In genomic region chr2:130160838-130161705, GRCh38 we compare ENCODE assay signal across 11 cellular contexts. TPM values are rescaled to one million over a fixed set of nuclear protein-coding genes. Genes with fewer than 3 reads are reported as not detected.
"Had no signal": no experiment of that assay in that cellular context is flagged by ENCODE, and none has a peak within 500 bp of the region (broad histone marks: within the 10 kb centered on the region; RNA-seq: fewer than 3 reads in every experiment).

No MANE protein-coding gene starts in this region.

RNA-seq across cellular contexts. Expression of gene CCDC74B, which starts 16.2 kb away (rescaled TPM):
- polyA plus RNA-seq: naive thymus-derived CD4-positive, alpha-beta T cell had no signal

RNA-seq across cellular contexts. Expression of gene POTEF, which starts 32.0 kb away (rescaled TPM):
- total RNA-seq: activated CD4-positive, alpha-beta memory T cell treated with anti-CD3 and anti-CD28 coated beads for 36 hours; activated CD4-positive, alpha-beta T cell treated with anti-CD3 and anti-CD28 coated beads for 36 hours; activated CD8-positive, alpha-beta memory T cell treated with anti-CD3 and anti-CD28 coated beads, Interleukin-2, amount 10 ng/mL, durations not matched to agents 7 days and 5 days; cardiac septum; esophagus muscularis mucosa; fibroblast of villous mesenchyme; lower leg skin; mucosa of descending colon; naive thymus-derived CD4-positive, alpha-beta T cell; suprapubic skin had no signal
- polyA plus RNA-seq: adipose tissue had no signal

RNA-seq across cellular contexts. Expression of gene TUBA3E, which starts 37.2 kb away (rescaled TPM):
- total RNA-seq: activated CD4-positive, alpha-beta memory T cell treated with anti-CD3 and anti-CD28 coated beads for 36 hours; activated CD4-positive, alpha-beta T cell treated with anti-CD3 and anti-CD28 coated beads for 36 hours; activated CD8-positive, alpha-beta memory T cell treated with anti-CD3 and anti-CD28 coated beads, Interleukin-2, amount 10 ng/mL, durations not matched to agents 7 days and 5 days; esophagus muscularis mucosa; fibroblast of villous mesenchyme; lower leg skin; mucosa of descending colon; naive thymus-derived CD4-positive, alpha-beta T cell; suprapubic skin had no signal
- polyA plus RNA-seq: naive thymus-derived CD4-positive, alpha-beta T cell had no signal
